In the genomic region with DNA sequence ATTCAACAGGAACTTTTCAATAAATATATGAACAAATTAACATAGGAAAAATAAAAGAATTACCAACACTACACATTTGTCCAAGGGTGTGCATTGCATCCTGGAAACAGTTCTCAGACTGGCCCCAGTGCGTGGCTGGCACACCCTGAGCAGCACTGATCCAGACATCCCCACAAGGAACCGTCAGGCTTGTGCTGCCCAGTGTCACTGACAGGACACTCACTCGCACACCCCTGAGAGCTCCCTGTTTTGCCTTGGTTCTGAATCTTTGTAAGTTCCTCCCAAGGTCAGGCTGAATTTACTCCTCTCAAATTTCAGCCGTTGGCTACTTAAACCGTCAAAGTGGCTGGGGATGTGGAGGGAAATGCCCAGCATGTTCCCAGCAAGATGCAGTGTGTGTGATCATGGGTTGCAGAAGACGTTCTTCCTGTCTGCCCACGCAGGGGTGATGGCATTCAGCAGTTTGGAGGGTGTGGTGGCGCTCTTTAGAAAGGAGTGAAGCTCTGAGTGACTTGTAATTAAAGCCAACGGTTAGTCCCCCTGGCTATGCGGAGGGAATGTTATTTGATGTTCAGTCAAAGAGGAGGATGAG, we compare ENCODE assay signal across 7 cellular contexts. TPM values are rescaled to one million over a fixed set of nuclear protein-coding genes. Genes with fewer than 3 reads are reported as not detected.
DNase-seq lines count a peak whose midpoint lies in the region; ATAC-seq lines count a peak whose summit lies in the region.

No MANE protein-coding gene starts in this region.

- no peaks in the 10 kb centered on the region for H3K27me3 Mint-ChIP-seq in activated naive CD8-positive, alpha-beta T cell treated with anti-CD3 and anti-CD28 coated beads, Interleukin-2, amount 10 ng/mL, durations not matched to agents 7 days and 5 days

- no peaks in the 10 kb centered on the region for H3K36me3 Mint-ChIP-seq in activated naive CD8-positive, alpha-beta T cell treated with anti-CD3 and anti-CD28 coated beads, Interleukin-2, amount 10 ng/mL, durations not matched to agents 7 days and 5 days

- no peaks in the 10 kb centered on the region for H3K9me3 ChIP-seq in SK-N-MC (ENCODE audit: low read depth, low read length)

- POLR2A ChIA-PET in activated naive CD8-positive, alpha-beta T cell treated with anti-CD3 and anti-CD28 coated beads, Interleukin-2, amount 10 ng/mL, durations not matched to agents 7 days and 5 days (lab: Charles Lee) = interaction anchor here (1.1 to 2.3 kb wide), 6 partner anchors 10 to 72 kb away, joined by 4 to 22 read pairs (median 5); a partner anchor contains a TSS

- H3K27ac ChIP-seq in SK-N-MC = no peak overlapping the region

- H3K9ac ChIP-seq in SK-N-MC (ENCODE audit: insufficient read length) = no peak overlapping the region

- peaks cover 43% of the 10 kb centered on the region for H3K27me3 ChIP-seq in H7 (ENCODE audit: control insufficient read depth, insufficient read depth, low read length)

- peak; percentile 24 for ATAC-seq in HG02610 (IDR thresholded peaks at IDR 0.05; ENCODE audit: unreplicated experiment)
- ATAC-seq in activated naive CD8-positive, alpha-beta T cell treated with anti-CD3 and anti-CD28 coated beads, Interleukin-2, amount 10 ng/mL, durations not matched to agents 7 days and 5 days (ENCODE audit: low read depth) = peak; percentile 16

- peaks cover 41% of the 10 kb centered on the region for H3K4me1 Mint-ChIP-seq in activated naive CD8-positive, alpha-beta T cell treated with anti-CD3 and anti-CD28 coated beads, Interleukin-2, amount 10 ng/mL, durations not matched to agents 7 days and 5 days

- DNase-seq in SK-N-MC (ENCODE audit: low read depth, low spot score) (no peak), islet precursor cell (peak; percentile 70), H7 (no peak), 8988T (no peak)
- DNase-seq in activated naive CD8-positive, alpha-beta T cell treated with anti-CD3 and anti-CD28 coated beads, Interleukin-2, amount 10 ng/mL, durations not matched to agents 7 days and 5 days = peak; percentile 51
- DNase-seq in stimulated activated CD4-positive, alpha-beta T cell treated with anti-CD3 and anti-CD28 coated beads, Interleukin-1b, Interleukin-23, amount 100 ng/mL, for 24 hours (ENCODE audit: low read depth in 4 of 4, low spot score in 1 of 4) = peak; percentile 42 to 77 (median 58)

- H3K4me3 ChIP-seq in SK-N-MC (peak overlapping the region; percentile 73; the same call in 1 of the 2 replicates), H7 (ENCODE audit: insufficient read depth, low read depth, low read length) (no peak overlapping the region)

- peak overlapping the region; percentile 86 for H3K27ac Mint-ChIP-seq in activated naive CD8-positive, alpha-beta T cell treated with anti-CD3 and anti-CD28 coated beads, Interleukin-2, amount 10 ng/mL, durations not matched to agents 7 days and 5 days

- no peaks in the 10 kb centered on the region for H3K9me3 Mint-ChIP-seq in activated naive CD8-positive, alpha-beta T cell treated with anti-CD3 and anti-CD28 coated beads, Interleukin-2, amount 10 ng/mL, durations not matched to agents 7 days and 5 days

- H3K36me3 ChIP-seq in SK-N-MC (ENCODE audit: insufficient read depth, low read length) (no peaks in the 10 kb centered on the region), H7 (replicated peaks; ENCODE audit: control insufficient read depth, insufficient read depth, low read length) (no peaks in the 10 kb centered on the region)

- peak overlapping the region; percentile 91 for H3K4me3 Mint-ChIP-seq in activated naive CD8-positive, alpha-beta T cell treated with anti-CD3 and anti-CD28 coated beads, Interleukin-2, amount 10 ng/mL, durations not matched to agents 7 days and 5 days

RNA-seq across cellular contexts. Expression of a gene that starts 1.7 kb away (rescaled TPM):
- 100 to 1,000 TPM; 115 to 135 TPM for total RNA-seq in activated naive CD8-positive, alpha-beta T cell treated with anti-CD3 and anti-CD28 coated beads, Interleukin-2, amount 10 ng/mL, durations not matched to agents 7 days and 5 days
- 31.9 and 36.9 TPM in 2 replicates for total RNA-seq in H7 (2014; rRNA removed; shearing (Covaris generic))

RNA-seq across cellular contexts. Expression of a gene that starts 15.5 kb away (rescaled TPM):
- 10 to 100 TPM; 32.6 to 36.4 TPM for total RNA-seq in activated naive CD8-positive, alpha-beta T cell treated with anti-CD3 and anti-CD28 coated beads, Interleukin-2, amount 10 ng/mL, durations not matched to agents 7 days and 5 days
- 22.3 and 35.8 TPM in 2 replicates for total RNA-seq in H7 (2014; rRNA removed; shearing (Covaris generic))

RNA-seq across cellular contexts. Expression of a gene that starts 20.8 kb away (rescaled TPM):
- total RNA-seq in activated naive CD8-positive, alpha-beta T cell treated with anti-CD3 and anti-CD28 coated beads, Interleukin-2, amount 10 ng/mL, durations not matched to agents 7 days and 5 days = 10 to 100 TPM; 15.5 to 16.3 TPM
- 0.31 TPM in 1 of 2 replicates, not detected in the other for total RNA-seq in H7 (2014; rRNA removed; shearing (Covaris generic))

RNA-seq across cellular contexts. Expression of a gene that starts 22.3 kb away (rescaled TPM):
- total RNA-seq in activated naive CD8-positive, alpha-beta T cell treated with anti-CD3 and anti-CD28 coated beads, Interleukin-2, amount 10 ng/mL, durations not matched to agents 7 days and 5 days = not detected
- 0.80 and 0.81 TPM in 2 replicates for total RNA-seq in H7 (2014; rRNA removed; shearing (Covaris generic))

RNA-seq across cellular contexts. Expression of a gene that starts 28.4 kb away (rescaled TPM):
- not detected for total RNA-seq in activated naive CD8-positive, alpha-beta T cell treated with anti-CD3 and anti-CD28 coated beads, Interleukin-2, amount 10 ng/mL, durations not matched to agents 7 days and 5 days
- total RNA-seq in H7 (2014; rRNA removed; shearing (Covaris generic)) = 1.1 TPM in 1 of 2 replicates, not detected in the other

Comparison
In these comparisons a context has a peak if more than half of its experiments do, and no peak if none do; other contexts are left out.
1. DNase-seq: peak in activated naive CD8-positive, alpha-beta T cell treated with anti-CD3 and anti-CD28 coated beads, Interleukin-2, amount 10 ng/mL, durations not matched to agents 7 days and 5 days (single experiment), islet precursor cell (single experiment) and stimulated activated CD4-positive, alpha-beta T cell treated with anti-CD3 and anti-CD28 coated beads, Interleukin-1b, Interleukin-23, amount 100 ng/mL, for 24 hours (4 of 4); none in SK-N-MC (single experiment), H7 (single experiment) and 8988T (single experiment).
2. RNA of a gene that starts 20.8 kb away (total RNA-seq): 15.5 to 16.3 TPM in activated naive CD8-positive, alpha-beta T cell treated with anti-CD3 and anti-CD28 coated beads, Interleukin-2, amount 10 ng/mL, durations not matched to agents 7 days and 5 days; 0.31 TPM in H7; every median in the first group is over 10 times any median in the second.